ENCODE assay signal across 1 cellular context in the genomic region with DNA sequence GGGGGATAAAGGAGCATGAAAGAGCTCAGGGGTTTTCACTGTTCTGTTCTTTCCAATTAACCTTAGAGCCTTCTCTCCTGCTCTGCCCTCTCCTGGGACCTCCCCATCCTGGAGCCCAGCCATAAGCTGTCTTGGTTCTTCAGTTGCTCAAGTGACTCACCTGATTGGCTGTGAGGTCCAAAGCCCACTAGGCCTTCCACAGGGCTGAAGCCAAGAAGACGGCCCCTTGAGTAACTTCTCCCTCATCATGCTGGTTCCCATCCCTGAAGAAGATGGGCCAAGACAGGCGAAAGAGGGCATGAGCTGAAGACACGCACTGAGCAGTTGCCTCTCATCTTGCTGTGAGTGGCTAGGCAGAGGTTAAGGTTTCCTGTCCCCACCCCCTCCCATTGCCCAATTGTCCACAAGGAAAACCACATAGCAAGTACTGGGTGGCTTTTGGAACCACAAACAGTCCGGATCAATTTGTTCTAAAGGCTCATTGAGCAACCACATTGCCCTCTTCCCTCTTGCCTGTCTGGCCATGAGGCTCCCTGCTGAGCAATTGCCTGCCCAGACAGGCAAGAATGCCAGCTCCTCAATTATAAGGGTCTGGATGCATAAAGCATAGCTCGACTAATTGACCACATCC.
TF ChIP-seq lines count a peak whose summit lies in the region.

No MANE protein-coding gene starts in this region.

TF ChIP-seq in HepG2, 621 proteins besides CTCF, POLR2A, EP300 and RAD21 (continued from another document and continues in another):
- peak; percentile 86 for TF ChIP-seq ZNF687 (CRISPR knock-in tag; IDR thresholded peaks at IDR 0.05)
- TF ChIP-seq RELA (CRISPR knock-in tag; IDR thresholded peaks at IDR 0.05): no peak
- peak; percentile 94 for TF ChIP-seq FOXA3 (CRISPR knock-in tag; IDR thresholded peaks at IDR 0.05)
- TF ChIP-seq ZNF83 (CRISPR knock-in tag; IDR thresholded peaks at IDR 0.05; ENCODE audit: borderline replicate concordance): no peak
- TF ChIP-seq, protein P1, sequence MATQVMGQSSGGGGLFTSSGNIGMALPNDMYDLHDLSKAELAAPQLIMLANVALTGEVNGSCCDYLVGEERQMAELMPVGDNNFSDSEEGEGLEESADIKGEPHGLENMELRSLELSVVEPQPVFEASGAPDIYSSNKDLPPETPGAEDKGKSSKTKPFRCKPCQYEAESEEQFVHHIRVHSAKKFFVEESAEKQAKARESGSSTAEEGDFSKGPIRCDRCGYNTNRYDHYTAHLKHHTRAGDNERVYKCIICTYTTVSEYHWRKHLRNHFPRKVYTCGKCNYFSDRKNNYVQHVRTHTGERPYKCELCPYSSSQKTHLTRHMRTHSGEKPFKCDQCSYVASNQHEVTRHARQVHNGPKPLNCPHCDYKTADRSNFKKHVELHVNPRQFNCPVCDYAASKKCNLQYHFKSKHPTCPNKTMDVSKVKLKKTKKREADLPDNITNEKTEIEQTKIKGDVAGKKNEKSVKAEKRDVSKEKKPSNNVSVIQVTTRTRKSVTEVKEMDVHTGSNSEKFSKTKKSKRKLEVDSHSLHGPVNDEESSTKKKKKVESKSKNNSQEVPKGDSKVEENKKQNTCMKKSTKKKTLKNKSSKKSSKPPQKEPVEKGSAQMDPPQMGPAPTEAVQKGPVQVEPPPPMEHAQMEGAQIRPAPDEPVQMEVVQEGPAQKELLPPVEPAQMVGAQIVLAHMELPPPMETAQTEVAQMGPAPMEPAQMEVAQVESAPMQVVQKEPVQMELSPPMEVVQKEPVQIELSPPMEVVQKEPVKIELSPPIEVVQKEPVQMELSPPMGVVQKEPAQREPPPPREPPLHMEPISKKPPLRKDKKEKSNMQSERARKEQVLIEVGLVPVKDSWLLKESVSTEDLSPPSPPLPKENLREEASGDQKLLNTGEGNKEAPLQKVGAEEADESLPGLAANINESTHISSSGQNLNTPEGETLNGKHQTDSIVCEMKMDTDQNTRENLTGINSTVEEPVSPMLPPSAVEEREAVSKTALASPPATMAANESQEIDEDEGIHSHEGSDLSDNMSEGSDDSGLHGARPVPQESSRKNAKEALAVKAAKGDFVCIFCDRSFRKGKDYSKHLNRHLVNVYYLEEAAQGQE (IDR thresholded peaks at IDR 0.05; ENCODE audit: borderline replicate concordance in 1 of 2, low read depth in 1 of 2, low read length in 2 of 2): peak in 1 of 2 experiments; percentile 37; a peak in 2 of 4 replicates
- TF ChIP-seq, protein P2, sequence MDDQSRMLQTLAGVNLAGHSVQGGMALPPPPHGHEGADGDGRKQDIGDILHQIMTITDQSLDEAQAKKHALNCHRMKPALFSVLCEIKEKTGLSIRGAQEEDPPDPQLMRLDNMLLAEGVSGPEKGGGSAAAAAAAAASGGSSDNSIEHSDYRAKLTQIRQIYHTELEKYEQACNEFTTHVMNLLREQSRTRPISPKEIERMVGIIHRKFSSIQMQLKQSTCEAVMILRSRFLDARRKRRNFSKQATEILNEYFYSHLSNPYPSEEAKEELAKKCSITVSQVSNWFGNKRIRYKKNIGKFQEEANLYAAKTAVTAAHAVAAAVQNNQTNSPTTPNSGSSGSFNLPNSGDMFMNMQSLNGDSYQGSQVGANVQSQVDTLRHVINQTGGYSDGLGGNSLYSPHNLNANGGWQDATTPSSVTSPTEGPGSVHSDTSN (CRISPR knock-in tag; IDR thresholded peaks at IDR 0.05; ENCODE audit: borderline replicate concordance): no peak
- peak; percentile 86 for TF ChIP-seq ZNF709 (CRISPR knock-in tag; IDR thresholded peaks at IDR 0.05)
- TF ChIP-seq TCF7 (IDR thresholded peaks at IDR 0.05; ENCODE audit: low read depth): peak; percentile 73
- TF ChIP-seq, protein P3, sequence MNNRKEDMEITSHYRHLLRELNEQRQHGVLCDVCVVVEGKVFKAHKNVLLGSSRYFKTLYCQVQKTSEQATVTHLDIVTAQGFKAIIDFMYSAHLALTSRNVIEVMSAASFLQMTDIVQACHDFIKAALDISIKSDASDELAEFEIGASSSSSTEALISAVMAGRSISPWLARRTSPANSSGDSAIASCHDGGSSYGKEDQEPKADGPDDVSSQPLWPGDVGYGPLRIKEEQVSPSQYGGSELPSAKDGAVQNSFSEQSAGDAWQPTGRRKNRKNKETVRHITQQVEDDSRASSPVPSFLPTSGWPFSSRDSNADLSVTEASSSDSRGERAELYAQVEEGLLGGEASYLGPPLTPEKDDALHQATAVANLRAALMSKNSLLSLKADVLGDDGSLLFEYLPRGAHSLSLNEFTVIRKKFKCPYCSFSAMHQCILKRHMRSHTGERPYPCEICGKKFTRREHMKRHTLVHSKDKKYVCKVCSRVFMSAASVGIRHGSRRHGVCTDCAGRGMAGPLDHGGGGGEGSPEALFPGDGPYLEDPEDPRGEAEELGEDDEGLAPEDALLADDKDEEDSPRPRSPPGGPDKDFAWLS (CRISPR knock-in tag; IDR thresholded peaks at IDR 0.05; ENCODE audit: borderline replicate concordance): no peak
- TF ChIP-seq, protein P4, sequence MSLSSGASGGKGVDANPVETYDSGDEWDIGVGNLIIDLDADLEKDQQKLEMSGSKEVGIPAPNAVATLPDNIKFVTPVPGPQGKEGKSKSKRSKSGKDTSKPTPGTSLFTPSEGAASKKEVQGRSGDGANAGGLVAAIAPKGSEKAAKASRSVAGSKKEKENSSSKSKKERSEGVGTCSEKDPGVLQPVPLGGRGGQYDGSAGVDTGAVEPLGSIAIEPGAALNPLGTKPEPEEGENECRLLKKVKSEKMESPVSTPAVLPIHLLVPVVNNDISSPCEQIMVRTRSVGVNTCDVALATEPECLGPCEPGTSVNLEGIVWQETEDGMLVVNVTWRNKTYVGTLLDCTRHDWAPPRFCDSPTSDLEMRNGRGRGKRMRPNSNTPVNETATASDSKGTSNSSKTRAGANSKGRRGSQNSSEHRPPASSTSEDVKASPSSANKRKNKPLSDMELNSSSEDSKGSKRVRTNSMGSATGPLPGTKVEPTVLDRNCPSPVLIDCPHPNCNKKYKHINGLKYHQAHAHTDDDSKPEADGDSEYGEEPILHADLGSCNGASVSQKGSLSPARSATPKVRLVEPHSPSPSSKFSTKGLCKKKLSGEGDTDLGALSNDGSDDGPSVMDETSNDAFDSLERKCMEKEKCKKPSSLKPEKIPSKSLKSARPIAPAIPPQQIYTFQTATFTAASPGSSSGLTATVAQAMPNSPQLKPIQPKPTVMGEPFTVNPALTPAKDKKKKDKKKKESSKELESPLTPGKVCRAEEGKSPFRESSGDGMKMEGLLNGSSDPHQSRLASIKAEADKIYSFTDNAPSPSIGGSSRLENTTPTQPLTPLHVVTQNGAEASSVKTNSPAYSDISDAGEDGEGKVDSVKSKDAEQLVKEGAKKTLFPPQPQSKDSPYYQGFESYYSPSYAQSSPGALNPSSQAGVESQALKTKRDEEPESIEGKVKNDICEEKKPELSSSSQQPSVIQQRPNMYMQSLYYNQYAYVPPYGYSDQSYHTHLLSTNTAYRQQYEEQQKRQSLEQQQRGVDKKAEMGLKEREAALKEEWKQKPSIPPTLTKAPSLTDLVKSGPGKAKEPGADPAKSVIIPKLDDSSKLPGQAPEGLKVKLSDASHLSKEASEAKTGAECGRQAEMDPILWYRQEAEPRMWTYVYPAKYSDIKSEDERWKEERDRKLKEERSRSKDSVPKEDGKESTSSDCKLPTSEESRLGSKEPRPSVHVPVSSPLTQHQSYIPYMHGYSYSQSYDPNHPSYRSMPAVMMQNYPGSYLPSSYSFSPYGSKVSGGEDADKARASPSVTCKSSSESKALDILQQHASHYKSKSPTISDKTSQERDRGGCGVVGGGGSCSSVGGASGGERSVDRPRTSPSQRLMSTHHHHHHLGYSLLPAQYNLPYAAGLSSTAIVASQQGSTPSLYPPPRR (CRISPR knock-in tag; IDR thresholded peaks at IDR 0.05; ENCODE audit: borderline replicate concordance): peak; percentile 88
- TF ChIP-seq ZSCAN30 (CRISPR knock-in tag; IDR thresholded peaks at IDR 0.05): no peak
- TF ChIP-seq PAWR (CRISPR knock-in tag; IDR thresholded peaks at IDR 0.05; ENCODE audit: borderline replicate concordance): no peak
- TF ChIP-seq HNRNPLL (IDR thresholded peaks at IDR 0.05; ENCODE audit: low read depth, low read length, poor library complexity, severe bottlenecking): no peak
- TF ChIP-seq ZNF75D (CRISPR knock-in tag; IDR thresholded peaks at IDR 0.05; ENCODE audit: borderline replicate concordance): no peak
- TF ChIP-seq MXD4 (CRISPR knock-in tag; IDR thresholded peaks at IDR 0.05): no peak
- no peak for TF ChIP-seq STAT5B (CRISPR knock-in tag; IDR thresholded peaks at IDR 0.05)
- no peak for TF ChIP-seq ARID3A (IDR thresholded peaks at IDR 0.05; ENCODE audit: low read depth, low read length)
- 0 out of 2 replicates have a peak, but pooled peaks have one; percentile 30 for TF ChIP-seq ZNF12 (CRISPR knock-in tag; IDR thresholded peaks at IDR 0.05)
- TF ChIP-seq ZMYM4 (CRISPR knock-in tag; IDR thresholded peaks at IDR 0.05): peak; percentile 92
- TF ChIP-seq ZNF333 (CRISPR knock-in tag; IDR thresholded peaks at IDR 0.05; ENCODE audit: borderline replicate concordance): 0 out of 2 replicates have a peak, but pooled peaks have one; percentile 42
- TF ChIP-seq, protein P5, sequence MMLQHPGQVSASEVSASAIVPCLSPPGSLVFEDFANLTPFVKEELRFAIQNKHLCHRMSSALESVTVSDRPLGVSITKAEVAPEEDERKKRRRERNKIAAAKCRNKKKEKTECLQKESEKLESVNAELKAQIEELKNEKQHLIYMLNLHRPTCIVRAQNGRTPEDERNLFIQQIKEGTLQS (CRISPR knock-in tag; IDR thresholded peaks at IDR 0.05): no peak; the same call in 1 of the 2 replicates
- TF ChIP-seq ZNF841 (CRISPR knock-in tag; IDR thresholded peaks at IDR 0.05; ENCODE audit: borderline replicate concordance): no peak; the same call in 1 of the 2 replicates
- peak; percentile 95 for TF ChIP-seq PAXIP1 (CRISPR knock-in tag; conservative IDR thresholded peaks at IDR 0.05)
- TF ChIP-seq ZNF550 (CRISPR knock-in tag; IDR thresholded peaks at IDR 0.05; ENCODE audit: borderline replicate concordance): no peak
- TF ChIP-seq NFE2L2 (IDR thresholded peaks at IDR 0.05; ENCODE audit: low read length): no peak
- TF ChIP-seq ZNF3 (CRISPR knock-in tag; IDR thresholded peaks at IDR 0.05): no peak
- TF ChIP-seq NFE2 (CRISPR knock-in tag; IDR thresholded peaks at IDR 0.05): no peak
- no peak for TF ChIP-seq MAF1 (CRISPR knock-in tag; IDR thresholded peaks at IDR 0.05; ENCODE audit: borderline replicate concordance)
- TF ChIP-seq ZNF780A (CRISPR knock-in tag; IDR thresholded peaks at IDR 0.05): peak; percentile 51; the same call in 1 of the 2 replicates
- TF ChIP-seq SETDB1 (CRISPR knock-in tag; IDR thresholded peaks at IDR 0.05; ENCODE audit: borderline replicate concordance): no peak
- TF ChIP-seq ATF1 (CRISPR knock-in tag; IDR thresholded peaks at IDR 0.05): no peak
- TF ChIP-seq ZSCAN12 (CRISPR knock-in tag; IDR thresholded peaks at IDR 0.05): no peak
- TF ChIP-seq ONECUT2 (CRISPR knock-in tag; IDR thresholded peaks at IDR 0.05): peak; percentile 90
- TF ChIP-seq ZNF260 (CRISPR knock-in tag; IDR thresholded peaks at IDR 0.05; ENCODE audit: borderline replicate concordance, low read depth): 0 out of 2 replicates have a peak, but pooled peaks have one; percentile 76
